ENCODE assay signal across 1 cellular context in genomic region chr12:131637986-131638385, GRCh38.
TF ChIP-seq lines count a peak whose summit lies in the region.

No MANE protein-coding gene starts in this region.

TF ChIP-seq in K562, 482 proteins besides CTCF, POLR2A, EP300 and RAD21 (continued from another document and continues in another):
- TF ChIP-seq AFF4 (CRISPR knock-in tag; IDR thresholded peaks at IDR 0.05) (no peak), NCOA4 (IDR thresholded peaks at IDR 0.05; ENCODE audit: partially characterized antibody) (no peak), SLC30A9 (CRISPR knock-in tag; IDR thresholded peaks at IDR 0.05) (no peak), ZNF124 (CRISPR knock-in tag; IDR thresholded peaks at IDR 0.05) (no peak), HES1 (IDR thresholded peaks at IDR 0.05; ENCODE audit: low read depth) (no peak), ZNF354B (CRISPR knock-in tag; IDR thresholded peaks at IDR 0.05) (no peak), MLLT1 (IDR thresholded peaks at IDR 0.05) (no peak), NFIC (IDR thresholded peaks at IDR 0.05) (peak; percentile 28; the same call in 1 of the 2 replicates), ZNF436 (CRISPR knock-in tag; IDR thresholded peaks at IDR 0.05) (no peak), NFE2L1 (tag; IDR thresholded peaks at IDR 0.05; ENCODE audit: borderline replicate concordance, low read depth) (no peak), ZNF318 (IDR thresholded peaks at IDR 0.05; ENCODE audit: borderline replicate concordance in 1 of 2, low read depth in 1 of 2) (no peak), ETV1 (tag; conservative IDR thresholded peaks at IDR 0.05; ENCODE audit: low read depth) (no peak), BRD4 (IDR thresholded peaks at IDR 0.05) (no peak), FOXK2 (conservative IDR thresholded peaks at IDR 0.05 in 1 of 2, IDR thresholded peaks at IDR 0.05 in 1 of 2; ENCODE audit: low read depth in 2 of 2) (no peak), TEAD1 (CRISPR knock-in tag; IDR thresholded peaks at IDR 0.05) (no peak), THRAP3 (IDR thresholded peaks at IDR 0.05; ENCODE audit: borderline replicate concordance) (no peak), ZNF384 (IDR thresholded peaks at IDR 0.05; ENCODE audit: low read depth, low read length) (no peak), ARID4B (CRISPR knock-in tag; IDR thresholded peaks at IDR 0.05) (no peak), SRSF3 (IDR thresholded peaks at IDR 0.05; ENCODE audit: insufficient read depth, low read length) (no peak), NCOR1 (IDR thresholded peaks at IDR 0.05) (peak; percentile 75), TEAD4 (IDR thresholded peaks at IDR 0.05; ENCODE audit: low read length) (peak; percentile 71), TEAD4 (CRISPR knock-in tag; IDR thresholded peaks at IDR 0.05; ENCODE audit: borderline replicate concordance) (no peak), L3MBTL2 (IDR thresholded peaks at IDR 0.05) (no peak), ZNF311 (CRISPR knock-in tag; IDR thresholded peaks at IDR 0.05) (no peak), MYBL2 (IDR thresholded peaks at IDR 0.05; ENCODE audit: low read depth) (no peak), MYBL2 (CRISPR knock-in tag; IDR thresholded peaks at IDR 0.05; ENCODE audit: borderline replicate concordance) (no peak), RCOR1 (IDR thresholded peaks at IDR 0.05; ENCODE audit: borderline replicate concordance in 1 of 2, low read depth in 2 of 2, low read length in 2 of 2) (0 out of 4 replicates have a peak, but pooled peaks of 1 of the 2 experiments have one; percentile 2), NFXL1 (CRISPR knock-in tag; IDR thresholded peaks at IDR 0.05) (no peak), ZNF224 (CRISPR knock-in tag; IDR thresholded peaks at IDR 0.05) (no peak), ZNF253 (CRISPR knock-in tag; conservative IDR thresholded peaks at IDR 0.05) (no peak), NR1H2 (CRISPR knock-in tag; IDR thresholded peaks at IDR 0.05) (no peak), ZNF212 (CRISPR knock-in tag; IDR thresholded peaks at IDR 0.05) (no peak), SIRT6 (IDR thresholded peaks at IDR 0.05; ENCODE audit: low read depth, low read length) (no peak), ZBTB2 (IDR thresholded peaks at IDR 0.05) (no peak), ZNF584 (CRISPR knock-in tag; IDR thresholded peaks at IDR 0.05; ENCODE audit: low read depth) (no peak), MCM3 (IDR thresholded peaks at IDR 0.05) (no peak), HNRNPUL1 (IDR thresholded peaks at IDR 0.05; ENCODE audit: low read length) (no peak), MTA1 (IDR thresholded peaks at IDR 0.05; ENCODE audit: borderline replicate concordance) (peak; percentile 35; the same call in 1 of the 2 replicates), KLF13 (tag; IDR thresholded peaks at IDR 0.05; ENCODE audit: borderline replicate concordance, low read depth) (no peak), HIVEP1 (CRISPR knock-in tag; IDR thresholded peaks at IDR 0.05) (no peak)
